22 cellular contexts compared by ENCODE assay signal in the genomic region with DNA sequence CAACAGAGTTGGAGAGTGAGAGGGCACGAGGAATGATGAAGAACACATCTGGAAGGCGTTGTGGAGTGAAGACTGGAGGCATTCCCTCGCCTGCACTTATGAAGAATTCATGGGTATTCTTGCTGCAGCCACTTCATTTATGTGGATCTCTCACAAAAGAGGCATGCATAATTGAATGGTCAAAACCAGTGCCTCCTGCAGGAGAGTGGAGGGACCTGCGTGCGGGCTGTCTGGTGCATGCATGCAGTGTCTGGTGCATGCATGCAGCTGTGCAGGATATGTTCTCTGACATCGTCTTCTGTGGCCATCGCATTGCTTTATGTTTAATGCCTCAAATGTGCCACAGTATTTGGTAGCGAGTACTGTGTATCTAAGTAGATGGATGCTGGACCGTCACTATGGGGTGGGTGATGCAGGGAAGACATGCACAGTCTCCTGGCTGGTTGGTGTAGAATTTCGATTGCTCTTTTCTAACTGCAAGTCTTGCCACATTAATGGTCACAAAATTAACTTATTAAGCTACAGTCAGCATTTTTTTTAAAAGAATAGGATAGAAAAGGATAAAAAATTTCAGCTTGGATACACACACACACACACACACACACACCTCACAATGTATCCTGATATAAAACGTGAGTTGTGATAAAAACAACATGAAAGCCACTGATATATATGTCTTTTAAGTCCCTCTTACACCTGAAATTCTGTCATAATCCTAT. TPM values are rescaled to one million over a fixed set of nuclear protein-coding genes. Genes with fewer than 3 reads are reported as not detected.
DNase-seq lines count a peak whose midpoint lies in the region; ATAC-seq, FAIRE-seq and TF ChIP-seq lines count a peak whose summit lies in the region.
"Had no signal": no experiment of that assay in that cellular context is flagged by ENCODE, and none has a peak within 500 bp of the region (broad histone marks: within the 10 kb centered on the region; RNA-seq: fewer than 3 reads in every experiment).

No MANE protein-coding gene starts in this region.

- H3K9ac ChIP-seq in IMR-90 (ENCODE audit: low read depth, low read length) (no peak overlapping the region), H1 (replicated peaks in 1 of 4; ENCODE audit: extremely low read depth in 1 of 4, low read depth in 3 of 4, low read length in 3 of 4) (no peak overlapping the region)

- H3K4me3 ChIP-seq in IMR-90 (ENCODE audit: insufficient read depth, low read depth, low read length): no peak overlapping the region
- no peak overlapping the region for H3K4me3 ChIP-seq in H1 (ENCODE audit: extremely low read depth in 1 of 4, insufficient read depth in 2 of 4, low read depth in 3 of 4, low read length in 4 of 4)

- no peak overlapping the region for H3K27ac Mint-ChIP-seq in progenitor cell of endocrine pancreas
- H3K27ac Mint-ChIP-seq in natural killer cell: no peak overlapping the region
- H3K27ac Mint-ChIP-seq: CD8-positive, alpha-beta T cell; HFFc6 had no signal

- H3K18ac ChIP-seq in IMR-90 (ENCODE audit: low read depth, low read length): no peak overlapping the region
- H3K18ac ChIP-seq in H1 (ENCODE audit: extremely low read depth, low read length): no peak overlapping the region

- H3K4me3 Mint-ChIP-seq in progenitor cell of endocrine pancreas (ENCODE audit: low read depth) (no peak overlapping the region), natural killer cell (no peak overlapping the region)
- H3K4me3 Mint-ChIP-seq: CD8-positive, alpha-beta T cell; HFFc6 had no signal

- TF ChIP-seq EP300 in H1 (IDR thresholded peaks at IDR 0.05; ENCODE audit: borderline replicate concordance in 1 of 2, low read depth in 2 of 2, low read length in 2 of 2): no peak

- H3K4me1 ChIP-seq in IMR-90 (ENCODE audit: control insufficient read depth, insufficient read depth, low read length) (no peaks in the 10 kb centered on the region), H1 (replicated peaks in 1 of 4; ENCODE audit: control insufficient read depth in 3 of 4, insufficient read depth in 4 of 4, low read length in 3 of 4) (peaks cover 0 to 16% (median 6%) of the 10 kb centered on the region in 4 experiments; a peak in 4 of 7 replicates)
- H3K4me1 ChIP-seq: BE2C had no signal

- H3K27me3 Mint-ChIP-seq in progenitor cell of endocrine pancreas (peaks cover 17% of the 10 kb centered on the region), natural killer cell (ENCODE audit: low read depth in 2 of 2) (no peaks in the 10 kb centered on the region)

- H3K9me3 ChIP-seq in IMR-90 (ENCODE audit: control insufficient read depth, insufficient read depth, low read length): no peaks in the 10 kb centered on the region
- H3K9me3 ChIP-seq in H1 (ENCODE audit: insufficient read depth in 2 of 2, low read depth in 1 of 2, low read length in 1 of 2): no peaks in the 10 kb centered on the region
- H3K9me3 ChIP-seq: BE2C had no signal

- no TSS peak for BruUV-seq in IMR-90 (replicated peaks; lab: Mats Ljungman, UMichigan)

- H2BK15ac ChIP-seq in IMR-90 (ENCODE audit: low read depth, low read length) (no peak overlapping the region), H1 (ENCODE audit: low read length) (no peak overlapping the region)

- H3K4me1 Mint-ChIP-seq in progenitor cell of endocrine pancreas (ENCODE audit: low read depth) (no peaks in the 10 kb centered on the region), natural killer cell (no peaks in the 10 kb centered on the region)

- POLR2A ChIA-PET in IMR-90 (lab: Charles Lee; ENCODE audit: unreplicated experiment): no interaction called here
- POLR2A ChIA-PET in H1 (lab: Charles Lee; ENCODE audit: partially characterized antibody): no interaction called here

- H3K36me3 ChIP-seq in IMR-90 (ENCODE audit: control insufficient read depth, insufficient read depth, low read length) (no peaks in the 10 kb centered on the region), H1 (ENCODE audit: control insufficient read depth in 2 of 4, insufficient read depth in 4 of 4, low read length in 3 of 4) (no peaks in the 10 kb centered on the region; a peak in 1 of 8 replicates)
- H3K36me3 ChIP-seq: BE2C had no signal

- no peak overlapping the region for H2BK20ac ChIP-seq in IMR-90 (ENCODE audit: low read depth, low read length)
- no peak overlapping the region for H2BK20ac ChIP-seq in H1 (ENCODE audit: low read length)

- H2BK12ac ChIP-seq in H1 (ENCODE audit: low read depth, low read length): no peak overlapping the region

- H4K20me1 ChIP-seq in IMR-90 (ENCODE audit: insufficient read depth, low read length) (no peaks in the 10 kb centered on the region), H1 (replicated peaks in 1 of 2; ENCODE audit: control insufficient read depth in 1 of 2, insufficient read depth in 2 of 2, low read length in 2 of 2) (no peaks in the 10 kb centered on the region)

- H2BK120ac ChIP-seq in IMR-90 (ENCODE audit: low read depth, low read length): no peak overlapping the region
- H2BK120ac ChIP-seq in H1 (replicated peaks; ENCODE audit: low read depth, low read length): no peak overlapping the region

- H4K8ac ChIP-seq in IMR-90 (ENCODE audit: low read depth in 2 of 2, low read length in 2 of 2) (no peak overlapping the region), H1 (ENCODE audit: extremely low read depth, insufficient read depth, low read length) (no peak overlapping the region)

- no peaks in the 10 kb centered on the region for H3K79me2 ChIP-seq in H1 (ENCODE audit: control insufficient read depth in 1 of 2, insufficient read depth in 2 of 2, low read length in 2 of 2)

- dilution Hi-C loops in IMR-90 (cut with HindIII; ENCODE audit: low sequenced_read_pairs, unreplicated experiment): no loop called here

- TF ChIP-seq POLR2A in IMR-90 (IDR thresholded peaks at IDR 0.05; ENCODE audit: low read depth, low read length): no peak
- TF ChIP-seq POLR2A in H1 (IDR thresholded peaks at IDR 0.05; ENCODE audit: control extremely low read depth in 1 of 2, low read depth in 2 of 2, low read length in 2 of 2): no peak

- H4K91ac ChIP-seq in IMR-90 (ENCODE audit: insufficient read depth, low read depth, low read length) (no peak overlapping the region), H1 (replicated peaks; ENCODE audit: insufficient read length, low read length) (no peak overlapping the region)

- H3K36me3 Mint-ChIP-seq in progenitor cell of endocrine pancreas (ENCODE audit: insufficient read depth): no peaks in the 10 kb centered on the region
- H3K36me3 Mint-ChIP-seq in natural killer cell: no peaks in the 10 kb centered on the region
- H3K36me3 Mint-ChIP-seq: CD8-positive, alpha-beta T cell had no signal

- H2AFZ ChIP-seq in IMR-90 (replicated peaks; ENCODE audit: low read length, poor library complexity) (no peak overlapping the region), H1 (ENCODE audit: low read length) (no peak overlapping the region)

- H4K5ac ChIP-seq in IMR-90 (ENCODE audit: low read depth, low read length) (no peak overlapping the region), H1 (ENCODE audit: insufficient read length, low read depth, low read length) (no peak overlapping the region)

- intact Hi-C loops in IMR-90 (cut with micrococcal nuclease) (no loop called here), natural killer cell (cut with micrococcal nuclease) (no loop called here)

- H3K56ac ChIP-seq in IMR-90 (ENCODE audit: extremely low read depth, insufficient read depth, low read length) (no peak overlapping the region), H1 (replicated peaks; ENCODE audit: insufficient read length, low read depth, low read length) (no peak overlapping the region)

- H3K4me2 ChIP-seq in IMR-90 (ENCODE audit: low read depth, low read length) (no peak overlapping the region), H1 (ENCODE audit: insufficient read depth in 1 of 2, low read depth in 2 of 2, low read length in 2 of 2) (no peak overlapping the region)

- no peak for FAIRE-seq in H1 (lab: Jason Lieb, UNC)
- FAIRE-seq: A204.1, D721Med, HTR-8/SVneo had no signal

- CTCF ChIA-PET in IMR-90 (lab: Yijun Ruan, JAX): no interaction called here
- CTCF ChIA-PET in H1 (lab: Charles Lee; ENCODE audit: partially characterized antibody): interaction anchor here (0.5 to 2.6 kb wide), 8 partner anchors 10 to 630 kb away, joined by 3 to 14 read pairs (median 6); a partner anchor contains a TSS

- DNase-seq in IMR-90 (no peak), H1 (ENCODE audit: low read depth in 1 of 2, low spot score in 2 of 2) (no peak), progenitor cell of endocrine pancreas (ENCODE audit: low spot score, unreplicated experiment) (no peak), natural killer cell (no peak), mucosa of gallbladder (ENCODE audit: low spot score) (no peak)
- DNase-seq: BE2C; CD8-positive, alpha-beta T cell; COR-L47; DMS153; DMS79 treated with DMSO at 0.1 percent for 48 hours; GDM1; GOT3; HCEC 1CT; HFFc6; KBM-7 had no signal

- H3K23ac ChIP-seq in IMR-90 (ENCODE audit: low read depth, low read length): no peak overlapping the region
- H3K23ac ChIP-seq in H1 (ENCODE audit: insufficient read length): no peak overlapping the region

- H3K27me3 ChIP-seq in IMR-90 (ENCODE audit: control insufficient read depth, insufficient read depth, low read length) (no peaks in the 10 kb centered on the region), H1 (replicated peaks in 1 of 4; ENCODE audit: control insufficient read depth in 3 of 4, extremely low read depth in 1 of 4, insufficient read depth in 3 of 4, low read length in 3 of 4) (no peaks in the 10 kb centered on the region)
- H3K27me3 ChIP-seq: BE2C had no signal

- TF ChIP-seq RAD21 in IMR-90 (IDR thresholded peaks at IDR 0.05; ENCODE audit: low read length) (no peak), H1 (IDR thresholded peaks at IDR 0.05 in 1 of 2, conservative IDR thresholded peaks at IDR 0.05 in 1 of 2; ENCODE audit: low read depth in 2 of 2, low read length in 2 of 2) (peak in 1 of 2 experiments; percentile 7; a peak in 2 of 4 replicates)

- H3K23me2 ChIP-seq in H1 (ENCODE audit: low read depth, low read length): no peaks in the 10 kb centered on the region

- no peaks in the 10 kb centered on the region for H3K9me1 ChIP-seq in IMR-90 (ENCODE audit: insufficient read depth, low read length)

- peak; percentile 27 for TF ChIP-seq CTCF in GM12873 (IDR thresholded peaks at IDR 0.05; ENCODE audit: insufficient read depth, low read depth, low read length, missing control alignments)
- no peak for TF ChIP-seq CTCF in IMR-90 (conservative IDR thresholded peaks at IDR 0.05; ENCODE audit: low read depth, low read length)
- TF ChIP-seq CTCF in H1 (IDR thresholded peaks at IDR 0.05; ENCODE audit: control extremely low read depth in 1 of 3, insufficient read depth in 1 of 3, low read depth in 1 of 3, low read length in 3 of 3): peak; percentile 10 to 43 (median 39); a peak in 2 of 4 replicates
- peak; percentile 15 for TF ChIP-seq CTCF in progenitor cell of endocrine pancreas (IDR thresholded peaks at IDR 0.05; ENCODE audit: unreplicated experiment)
- TF ChIP-seq CTCF in natural killer cell (IDR thresholded peaks at IDR 0.05): no peak

- H2AK5ac ChIP-seq in IMR-90 (ENCODE audit: low read depth, low read length): no peak overlapping the region
- no peak overlapping the region for H2AK5ac ChIP-seq in H1 (ENCODE audit: low read depth, low read length)

- H3K14ac ChIP-seq in IMR-90 (replicated peaks; ENCODE audit: low read depth, low read length) (no peak overlapping the region), H1 (ENCODE audit: insufficient read length) (no peak overlapping the region)

- in situ Hi-C loops in IMR-90 (cut with MboI; ENCODE audit: low sequenced_read_pairs): no loop called here

- 60% methylated on average over 3 of the region's 11 CpGs; no CpG with 5 or more reads in 1 of the 2 experiments for WGBS in IMR-90 (ENCODE audit: extremely low coverage in 2 of 2, insufficient read length in 1 of 2), 2 experiments
- 88% methylated on average over 11 of the region's 11 CpGs; no CpG with 5 or more reads in 1 of the 2 experiments for WGBS in H1 (ENCODE audit: extremely low coverage in 1 of 2, insufficient coverage in 1 of 2, insufficient read length in 1 of 2, insufficient replicate concordance in 2 of 2, low coverage in 1 of 2, low lambda C conversion rate in 2 of 2, missing lambda C conversion rate in 1 of 2), 2 experiments

- H2BK5ac ChIP-seq in IMR-90 (ENCODE audit: low read depth, low read length, poor library complexity, severe bottlenecking) (no peak overlapping the region), H1 (ENCODE audit: low read depth, low read length) (no peak overlapping the region)

- ATAC-seq in IMR-90 (ENCODE audit: low read depth): no peak
- ATAC-seq in natural killer cell: no peak
- no peak for ATAC-seq in GM18519 (IDR thresholded peaks at IDR 0.05; ENCODE audit: low FRiP score, unreplicated experiment)
- ATAC-seq in GM21619 (IDR thresholded peaks at IDR 0.05; ENCODE audit: unreplicated experiment): no peak
- ATAC-seq: CD8-positive, alpha-beta T cell had no signal

- no peaks in the 10 kb centered on the region for H3K79me1 ChIP-seq in IMR-90 (ENCODE audit: low read depth in 1 of 2, low read length in 2 of 2)
- H3K79me1 ChIP-seq in H1 (ENCODE audit: low read depth, low read length): no peaks in the 10 kb centered on the region; the same call in 1 of the 2 replicates

- H3K9me3 Mint-ChIP-seq in progenitor cell of endocrine pancreas (ENCODE audit: low read depth) (no peaks in the 10 kb centered on the region), natural killer cell (peaks cover 0 to 2% of the 10 kb centered on the region in 2 donors)
- H3K9me3 Mint-ChIP-seq: HFFc6 had no signal

- H3K27ac ChIP-seq in IMR-90 (ENCODE audit: insufficient read depth, low read length) (no peak overlapping the region), H1 (ENCODE audit: low read depth, low read length) (no peak overlapping the region)
- H3K27ac ChIP-seq: C4-2B had no signal

- H2AK9ac ChIP-seq in IMR-90 (replicated peaks; ENCODE audit: low read depth, low read length, poor library complexity): peak overlapping the region; percentile 45

- H3K4ac ChIP-seq in IMR-90 (ENCODE audit: low read depth, low read length) (no peak overlapping the region), H1 (replicated peaks; ENCODE audit: insufficient read length, low read depth, low read length) (no peak overlapping the region)

RNA-seq across cellular contexts. Expression of a gene that starts 20.9 kb away (rescaled TPM):
- total RNA-seq in IMR-90 (2012; rRNA removed): 17.8 and 19.5 TPM in 2 replicates
- polyA plus RNA-seq in IMR-90 (2012; rRNA removed): 25.5 and 29.5 TPM in 2 replicates
- 32.6 and 36.3 TPM in 2 replicates for polyA plus RNA-seq in IMR-90 (2012; cell fraction: cytosol; rRNA removed)
- 41.0 and 47.2 TPM in 2 replicates for polyA plus RNA-seq in IMR-90 (2012; cell fraction: nucleus; rRNA removed; ENCODE audit: low replicate concordance)
- 20.0 and 23.4 TPM in 2 replicates for total RNA-seq in H1 (2021; fragmentation: NEBNext Ultra II Directional; extraction: Animal tissue kit (Norgen Biotek cat#: 25700))
- 12.9 and 13.4 TPM in 2 replicates for polyA plus RNA-seq in H1 (2011; rRNA removed)
- polyA plus RNA-seq in H1 (2011; cell fraction: cytosol; rRNA removed): 9.5 TPM
- 41.7 TPM for polyA plus RNA-seq in H1 (2011; cell fraction: nucleus; rRNA removed)
- 14.7 to 18.6 TPM (median 17.7 TPM) in 4 replicates for polyA plus RNA-seq in H1 (2012, experiment 1 of 2)
- polyA plus RNA-seq in H1 (2012, experiment 2 of 2): 6.2 TPM
- polyA plus RNA-seq in H1 (2013, experiment 1 of 2): 26.4 TPM
- 25.3 TPM for polyA plus RNA-seq in H1 (2013, experiment 2 of 2)
- 22.8 and 36.1 TPM in 2 replicates for polyA minus RNA-seq in H1 (2011; rRNA and poly(A)+ RNA removed)
- polyA minus RNA-seq in H1 (2011; cell fraction: cytosol; rRNA and poly(A)+ RNA removed): 13.4 TPM
- 64.2 TPM for polyA minus RNA-seq in H1 (2011; cell fraction: nucleus; rRNA and poly(A)+ RNA removed)
- 4.2 and 4.3 TPM in 2 replicates for total RNA-seq in progenitor cell of endocrine pancreas
- total RNA-seq in natural killer cell: not detected
- total RNA-seq in mucosa of gallbladder: 11.2 TPM
- total RNA-seq: CD8-positive, alpha-beta T cell had no signal

Comparison
In these comparisons a context has a peak if more than half of its experiments do, and no peak if none do; other contexts are left out.
1. CTCF ChIP-seq: peak in GM12873 (single experiment), H1 (3 of 3) and progenitor cell of endocrine pancreas (single experiment); none in IMR-90 (single experiment) and natural killer cell (single experiment).